ENCODE assay signal across 9 cellular contexts in genomic region chr3:51311055-51311454, GRCh38.
A peak's percentile ranks its signal among the peaks of the same experiment; 100 is the strongest.
DNase-seq lines count a peak whose midpoint lies in the region; FAIRE-seq and TF ChIP-seq lines count a peak whose summit lies in the region.
"Had no signal": no experiment of that assay in that cellular context is flagged by ENCODE, and none has a peak within 500 bp of the region (broad histone marks: within the 10 kb centered on the region; RNA-seq: fewer than 3 reads in every experiment).

No MANE protein-coding gene starts in this region.

- no peak for TF ChIP-seq POLR2A in thyroid gland (IDR thresholded peaks at IDR 0.05)

- H3K4me3 ChIP-seq in astrocyte of the spinal cord (ENCODE audit: low read depth, low read length) (no peak overlapping the region), thyroid gland (replicated peaks in 1 of 3) (no peak overlapping the region)

- FAIRE-seq in D721Med (lab: Jason Lieb, UNC) (no peak), frontal cortex (lab: Jason Lieb, UNC) (no peak)

- intact Hi-C loops in thyroid gland (cut with DNase I) = no loop called here

- no peak overlapping the region for H3K27ac ChIP-seq in thyroid gland

- no peaks in the 10 kb centered on the region for H3K9me3 ChIP-seq in thyroid gland

- WGBS in thyroid gland, 2 donors = 55 to 67% methylated on average over 1 of the region's 1 CpG

- peaks cover 0 to 7% of the 10 kb centered on the region in 2 donors for H3K4me1 ChIP-seq in thyroid gland

- TF ChIP-seq CTCF in D721Med (IDR thresholded peaks at IDR 0.05; ENCODE audit: insufficient read depth, missing control alignments) (peak; percentile 29), astrocyte of the spinal cord (IDR thresholded peaks at IDR 0.05; ENCODE audit: low read depth, low read length) (peak; percentile 60), thyroid gland (IDR thresholded peaks at IDR 0.05) (peak in 1 of 6 experiments; percentile 16)

- no peak for DNase-seq in D721Med (ENCODE audit: insufficient read length, low spot score)
- DNase-seq in HT1080 (ENCODE audit: low read depth) = peak; percentile 37
- peak; percentile 45 for DNase-seq in astrocyte of the spinal cord (ENCODE audit: low read depth, low spot score)
- peak; percentile 10 for DNase-seq in medulla oblongata (ENCODE audit: extremely low spot score)
- no peak for DNase-seq in thyroid gland
- no peak for DNase-seq in activated CD4-positive, alpha-beta T cell treated with anti-CD3 and anti-CD28 coated beads, Interleukin-2, amount 50 U/mL, for 48 hours
- DNase-seq in frontal cortex (ENCODE audit: low spot score in 2 of 2) = no peak
- DNase-seq in effector CD8-positive, alpha-beta T cell (lab: John Stamatoyannopoulos, UW) = no peak
- DNase-seq: stimulated activated CD4-positive, alpha-beta T cell treated with anti-CD3 and anti-CD28 coated beads, Interleukin-1b, Interleukin-23, amount 100 ng/mL, for 48 hours had no signal

- in situ Hi-C loops in astrocyte of the spinal cord (cut with HindIII; ENCODE audit: low sequenced_read_pairs) = no loop called here

- no peaks in the 10 kb centered on the region for H3K36me3 ChIP-seq in thyroid gland

- H3K27me3 ChIP-seq in thyroid gland = no peaks in the 10 kb centered on the region

Comparison
In these comparisons a context has a peak if more than half of its experiments do, and no peak if none do; other contexts are left out.
1. DNase-seq: peak in HT1080 (single experiment), astrocyte of the spinal cord (single experiment) and medulla oblongata (single experiment); none in D721Med (single experiment), thyroid gland (0 of 2), activated CD4-positive, alpha-beta T cell treated with anti-CD3 and anti-CD28 coated beads, Interleukin-2, amount 50 U/mL, for 48 hours (0 of 2), frontal cortex (0 of 2) and effector CD8-positive, alpha-beta T cell (single experiment).